Comparison of ENCODE assay signal across 9 cellular contexts in the genomic region with DNA sequence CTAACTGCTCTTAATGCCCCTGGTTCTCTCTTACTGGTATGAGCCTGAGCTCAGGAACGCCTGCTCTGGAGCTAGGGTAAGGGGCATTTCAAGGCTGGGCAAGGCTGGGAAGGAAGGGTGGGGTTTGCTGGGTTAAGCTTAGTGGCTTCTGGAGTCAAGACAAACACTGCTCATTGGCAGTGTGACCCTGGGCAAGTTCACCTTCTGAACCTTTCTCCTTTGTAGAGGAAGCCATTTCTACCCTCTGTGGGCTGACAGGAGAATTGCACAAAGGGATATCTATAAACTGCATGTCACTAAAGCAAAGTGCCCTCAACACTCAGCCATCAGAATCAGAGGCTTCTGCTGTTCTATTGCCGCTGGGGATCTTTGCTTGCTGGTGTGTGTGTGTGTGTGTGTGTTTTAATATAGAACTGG. TPM values are rescaled to one million over a fixed set of nuclear protein-coding genes. Genes with fewer than 3 reads are reported as not detected.
DNase-seq lines count a peak whose midpoint lies in the region; ATAC-seq and TF ChIP-seq lines count a peak whose summit lies in the region.
"Had no signal": no experiment of that assay in that cellular context is flagged by ENCODE, and none has a peak within 500 bp of the region (broad histone marks: within the 10 kb centered on the region; RNA-seq: fewer than 3 reads in every experiment).

No MANE protein-coding gene starts in this region.

- H3K4me1 ChIP-seq in heart left ventricle: peaks cover 0 to 23% (median 4%) of the 10 kb centered on the region in 12 donors

- no peaks in the 10 kb centered on the region for H3K27me3 ChIP-seq in heart left ventricle
- H3K27me3 ChIP-seq: BLaER1 treated with 17β-estradiol and CSF1 and Interleukin-3, amounts not matched to agents 10 nM and 100 nM had no signal

- no peak for TF ChIP-seq POLR2A in heart left ventricle (IDR thresholded peaks at IDR 0.05)

- H3K9me3 ChIP-seq in heart left ventricle: no peaks in the 10 kb centered on the region
- H3K9me3 ChIP-seq: BLaER1 treated with 17β-estradiol and CSF1 and Interleukin-3, amounts not matched to agents 10 nM and 100 nM had no signal

- H3K27ac ChIP-seq in heart left ventricle: peak overlapping the region in 11 of 12 donors; percentile 12 to 82 (median 69)
- H3K27ac ChIP-seq: BLaER1 treated with 17β-estradiol and CSF1 and Interleukin-3, amounts not matched to agents 10 nM and 100 nM had no signal

- H3K4me3 ChIP-seq in heart left ventricle: peak overlapping the region in 1 of 12 donors; percentile 5
- H3K4me3 ChIP-seq: BLaER1 treated with 17β-estradiol and CSF1 and Interleukin-3, amounts not matched to agents 10 nM and 100 nM had no signal

- DNase-seq in NCI-H1436 (lab: John Stamatoyannopoulos, UW): peak; percentile 25
- DNase-seq in NCI-H1436 treated with DMSO at 0.1 percent for 48 hours (lab: John Stamatoyannopoulos, UW): no peak
- DNase-seq in RPMI7951 (ENCODE audit: low read depth): peak; percentile 31
- DNase-seq in heart left ventricle: peak in 3 of 5 donors; percentile 29 to 55 (median 47)
- no peak for DNase-seq in amygdala (lab: John Stamatoyannopoulos, UW)
- no peak for DNase-seq in activated CD4-positive, CD25-positive, alpha-beta regulatory T cell treated with anti-CD3 and anti-CD28 coated beads, Interleukin-2, amount 50 U/mL, for 72 hours

- 42 to 53% (median 47%) methylated on average over 2 of the region's 2 CpGs for WGBS in heart left ventricle, 4 donors

- ATAC-seq in HG02885 (IDR thresholded peaks at IDR 0.05; ENCODE audit: poor library complexity, unreplicated experiment): peak; percentile 87
- peak; percentile 69 to 86 (median 82) for ATAC-seq in heart left ventricle
- ATAC-seq in HG03097 (IDR thresholded peaks at IDR 0.05; ENCODE audit: low FRiP score, unreplicated experiment): no peak

- H3K36me3 ChIP-seq in heart left ventricle: peaks cover 0 to 9% (median 0%) of the 10 kb centered on the region in 9 donors

- intact Hi-C loops in heart left ventricle (cut with DNase I): loop anchor here in 4 of 10 donors (10.0 kb wide), 4 partner anchors 119 to 289 kb away; partner anchors contain the start of genes MCM8 (in 1 of the 4) and TRMT6 (in 1 of the 4)

- peak in 9 of 12 donors; percentile 9 to 50 (median 34) for TF ChIP-seq CTCF in heart left ventricle (IDR thresholded peaks at IDR 0.05)

RNA-seq across cellular contexts. Expression of gene LRRN4, which starts 20.3 kb away (rescaled TPM):
- not detected in 2 replicates for total RNA-seq in RPMI7951 (2014; rRNA removed; shearing (Covaris generic))
- total RNA-seq in heart left ventricle: 10 to 100 TPM in 1 of 9 donors, under 1 TPM in 6, not detected in 2; 0.12 to 18.7 (median 0.17) TPM
- polyA plus RNA-seq in heart left ventricle: not detected

RNA-seq across cellular contexts. Expression of gene FERMT1, which starts 48.7 kb away (rescaled TPM):
- total RNA-seq in RPMI7951 (2014; rRNA removed; shearing (Covaris generic)): 5.7 and 6.4 TPM in 2 replicates
- total RNA-seq in heart left ventricle: 1 to 10 TPM in 6 of 9 donors, under 1 TPM in 2, not detected in 1; 0.53 to 2.4 (median 1.3) TPM
- polyA plus RNA-seq in heart left ventricle: under 1 TPM; 0.06 to 0.15 TPM

Comparison
In these comparisons a context has a peak if more than half of its experiments do, and no peak if none do; other contexts are left out.
1. DNase-seq: peak in NCI-H1436 (single experiment), RPMI7951 (single experiment) and heart left ventricle (3 of 5); none in NCI-H1436 treated with DMSO at 0.1 percent for 48 hours (single experiment), amygdala (0 of 56) and activated CD4-positive, CD25-positive, alpha-beta regulatory T cell treated with anti-CD3 and anti-CD28 coated beads, Interleukin-2, amount 50 U/mL, for 72 hours (single experiment).